In genomic region chr17:1473170-1473569, GRCh38 we compare ENCODE assay signal across 13 cellular contexts. TPM values are rescaled to one million over a fixed set of nuclear protein-coding genes. Genes with fewer than 3 reads are reported as not detected.
A peak's percentile ranks its signal among the peaks of the same experiment; 100 is the strongest.
DNase-seq lines count a peak whose midpoint lies in the region; ATAC-seq and TF ChIP-seq lines count a peak whose summit lies in the region.
"Had no signal": no experiment of that assay in that cellular context is flagged by ENCODE, and none has a peak within 500 bp of the region (broad histone marks: within the 10 kb centered on the region; RNA-seq: fewer than 3 reads in every experiment).

No MANE protein-coding gene starts in this region.

- H3K4me1 Mint-ChIP-seq in activated CD4-positive, alpha-beta T cell treated with anti-CD3 and anti-CD28 coated beads, Interleukin-2, amount 10 ng/mL, durations not matched to agents 7 days and 5 days: peaks cover 16% of the 10 kb centered on the region

- POLR2A ChIA-PET in activated CD4-positive, alpha-beta T cell treated with anti-CD3 and anti-CD28 coated beads, Interleukin-2, amount 10 ng/mL, durations not matched to agents 7 days and 5 days (lab: Charles Lee): no interaction called here

- no peaks in the 10 kb centered on the region for H3K27me3 Mint-ChIP-seq in activated CD4-positive, alpha-beta T cell treated with anti-CD3 and anti-CD28 coated beads, Interleukin-2, amount 10 ng/mL, durations not matched to agents 7 days and 5 days

- TF ChIP-seq CTCF in osteoblast (IDR thresholded peaks at IDR 0.05; ENCODE audit: extremely low read depth, low read depth, low read length) (no peak), foreskin fibroblast (IDR thresholded peaks at IDR 0.05; ENCODE audit: low read depth, low read length) (no peak)

- no peaks in the 10 kb centered on the region for H3K27me3 ChIP-seq in osteoblast (ENCODE audit: insufficient read depth, low read length)
- H3K27me3 ChIP-seq: cardiac muscle cell had no signal

- peak; percentile 39 to 63 for ATAC-seq in activated naive CD4-positive, alpha-beta T cell treated with anti-CD3 and anti-CD28 coated beads, Interleukin-2, amount 50 U/mL, for 72 hours

- no peak overlapping the region for H2AFZ ChIP-seq in osteoblast (ENCODE audit: low read length)

- H3K36me3 ChIP-seq in osteoblast (ENCODE audit: insufficient read depth, low read length): peaks cover 84% of the 10 kb centered on the region

- peak overlapping the region; percentile 14 for H3K27ac Mint-ChIP-seq in activated CD4-positive, alpha-beta T cell treated with anti-CD3 and anti-CD28 coated beads, Interleukin-2, amount 10 ng/mL, durations not matched to agents 7 days and 5 days
- H3K27ac Mint-ChIP-seq in activated naive CD4-positive, alpha-beta T cell treated with anti-CD3 and anti-CD28 coated beads, Interleukin-2, amount 50 U/mL, for 72 hours: no peak overlapping the region
- H3K27ac Mint-ChIP-seq: activated T-helper 2 cell treated with anti-CD3 and anti-CD28 coated beads, Interferon-gamma antibody, Interleukin-2, Interleukin-4, amounts not matched to agents 10 μg/mL and 5 μg/mL and 100 μg/mL, durations not matched to agents 14 hours and 24 hours and 36 hours had no signal

- peaks cover 6% of the 10 kb centered on the region for H3K9me3 Mint-ChIP-seq in activated CD4-positive, alpha-beta T cell treated with anti-CD3 and anti-CD28 coated beads, Interleukin-2, amount 10 ng/mL, durations not matched to agents 7 days and 5 days
- H3K9me3 Mint-ChIP-seq in activated naive CD4-positive, alpha-beta T cell treated with anti-CD3 and anti-CD28 coated beads, Interleukin-2, amount 50 U/mL, for 72 hours: peaks cover 0 to 4% of the 10 kb centered on the region in 2 donors
- H3K9me3 Mint-ChIP-seq: activated T-helper 2 cell treated with anti-CD3 and anti-CD28 coated beads, Interferon-gamma antibody, Interleukin-2, Interleukin-4, amounts not matched to agents 10 μg/mL and 5 μg/mL and 100 μg/mL, durations not matched to agents 14 hours and 24 hours and 36 hours had no signal

- H4K20me1 ChIP-seq in osteoblast (ENCODE audit: insufficient read depth, low read length): peaks cover 31% of the 10 kb centered on the region

- H3K79me2 ChIP-seq in osteoblast (ENCODE audit: insufficient read depth, low read length): peaks cover 7% of the 10 kb centered on the region

- no peaks in the 10 kb centered on the region for H3K9me3 ChIP-seq in osteoblast (ENCODE audit: low read depth, low read length)

- H3K27ac ChIP-seq in osteoblast (ENCODE audit: low read depth, low read length): no peak overlapping the region
- H3K27ac ChIP-seq: cardiac muscle cell had no signal

- H3K4me1 ChIP-seq in osteoblast (ENCODE audit: insufficient read depth, low read length): peaks cover 5% of the 10 kb centered on the region

- H3K36me3 Mint-ChIP-seq in activated CD4-positive, alpha-beta T cell treated with anti-CD3 and anti-CD28 coated beads, Interleukin-2, amount 10 ng/mL, durations not matched to agents 7 days and 5 days (ENCODE audit: low read depth): peaks cover 17% of the 10 kb centered on the region
- H3K36me3 Mint-ChIP-seq in activated naive CD4-positive, alpha-beta T cell treated with anti-CD3 and anti-CD28 coated beads, Interleukin-2, amount 50 U/mL, for 72 hours: peaks cover 4 to 14% of the 10 kb centered on the region in 2 donors

- peak; percentile 42 for DNase-seq in activated CD4-positive, alpha-beta T cell treated with anti-CD3 and anti-CD28 coated beads, Interleukin-2, amount 10 ng/mL, durations not matched to agents 7 days and 5 days
- no peak for DNase-seq in activated CD4-positive, alpha-beta T cell treated with anti-CD3 and anti-CD28 coated beads, Interleukin-2, amount 50 U/mL, for 4 hours
- DNase-seq in HuH-7 (ENCODE audit: low spot score) (peak; percentile 66), osteoblast (ENCODE audit: insufficient read length, low spot score, missing footprints) (peak; percentile 92), foreskin fibroblast (no peak), NCI-H1092 treated with DMSO at 0.1 percent for 48 hours (lab: John Stamatoyannopoulos, UW) (no peak), NCI-H510A (lab: John Stamatoyannopoulos, UW) (no peak)
- no peak for DNase-seq in activated naive CD4-positive, alpha-beta T cell treated with anti-CD3 and anti-CD28 coated beads, Interleukin-2, amount 50 U/mL, for 72 hours (ENCODE audit: low spot score in 2 of 2)
- DNase-seq: mammary epithelial cell; NCI-H226; stimulated activated CD4-positive, alpha-beta T cell treated with anti-CD3 and anti-CD28 coated beads, Interleukin-1b, Interleukin-23, amount 100 ng/mL, for 48 hours had no signal

- H3K4me3 ChIP-seq in osteoblast (ENCODE audit: insufficient read depth, low read length) (no peak overlapping the region), foreskin fibroblast (ENCODE audit: low read depth in 1 of 2, low read length in 2 of 2) (no peak overlapping the region)
- H3K4me3 ChIP-seq: cardiac muscle cell had no signal

- no peak overlapping the region for H3K4me2 ChIP-seq in osteoblast (ENCODE audit: insufficient read depth, low read length)

- H3K4me3 Mint-ChIP-seq in activated CD4-positive, alpha-beta T cell treated with anti-CD3 and anti-CD28 coated beads, Interleukin-2, amount 10 ng/mL, durations not matched to agents 7 days and 5 days: no peak overlapping the region

- CTCF ChIA-PET in activated CD4-positive, alpha-beta T cell treated with anti-CD3 and anti-CD28 coated beads, Interleukin-2, amount 10 ng/mL, durations not matched to agents 7 days and 5 days (lab: Charles Lee): no interaction called here

RNA-seq across cellular contexts. Expression of gene CRK, which starts 17.1 kb away (rescaled TPM):
- total RNA-seq in activated CD4-positive, alpha-beta T cell treated with anti-CD3 and anti-CD28 coated beads, Interleukin-2, amount 10 ng/mL, durations not matched to agents 7 days and 5 days: 10 to 100 TPM; 17.5 to 18.4 TPM
- 10 to 100 TPM; 12.5 to 17.7 TPM for total RNA-seq in activated naive CD4-positive, alpha-beta T cell treated with anti-CD3 and anti-CD28 coated beads, Interleukin-2, amount 50 U/mL, for 72 hours
- 102 and 109 TPM in 2 replicates for total RNA-seq in osteoblast

RNA-seq across cellular contexts. Expression of gene MYO1C, which starts 19.3 kb away (rescaled TPM):
- 10 to 100 TPM; 26.7 to 34.1 TPM for total RNA-seq in activated CD4-positive, alpha-beta T cell treated with anti-CD3 and anti-CD28 coated beads, Interleukin-2, amount 10 ng/mL, durations not matched to agents 7 days and 5 days
- total RNA-seq in activated naive CD4-positive, alpha-beta T cell treated with anti-CD3 and anti-CD28 coated beads, Interleukin-2, amount 50 U/mL, for 72 hours: 10 to 100 TPM; 10.6 to 32.2 TPM
- 204 and 250 TPM in 2 replicates for total RNA-seq in osteoblast

RNA-seq across cellular contexts. Expression of gene INPP5K, which starts 43.2 kb away (rescaled TPM):
- total RNA-seq in activated CD4-positive, alpha-beta T cell treated with anti-CD3 and anti-CD28 coated beads, Interleukin-2, amount 10 ng/mL, durations not matched to agents 7 days and 5 days: 10 to 100 TPM; 50.3 to 56.9 TPM
- 10 to 100 TPM; 20.7 to 35.1 TPM for total RNA-seq in activated naive CD4-positive, alpha-beta T cell treated with anti-CD3 and anti-CD28 coated beads, Interleukin-2, amount 50 U/mL, for 72 hours
- 40.4 and 51.4 TPM in 2 replicates for total RNA-seq in osteoblast

Comparison
In these comparisons a context has a peak if more than half of its experiments do, and no peak if none do; other contexts are left out.
1. DNase-seq: peak in activated CD4-positive, alpha-beta T cell treated with anti-CD3 and anti-CD28 coated beads, Interleukin-2, amount 10 ng/mL, durations not matched to agents 7 days and 5 days (single experiment), HuH-7 (single experiment) and osteoblast (single experiment); none in activated CD4-positive, alpha-beta T cell treated with anti-CD3 and anti-CD28 coated beads, Interleukin-2, amount 50 U/mL, for 4 hours (0 of 2), activated naive CD4-positive, alpha-beta T cell treated with anti-CD3 and anti-CD28 coated beads, Interleukin-2, amount 50 U/mL, for 72 hours (0 of 2), foreskin fibroblast (0 of 2), NCI-H1092 treated with DMSO at 0.1 percent for 48 hours (single experiment) and NCI-H510A (single experiment).